ENCODE assay signal across 10 cellular contexts in genomic region chr17:74205274-74205673, GRCh38. TPM values are rescaled to one million over a fixed set of nuclear protein-coding genes. Genes with fewer than 3 reads are reported as not detected.
DNase-seq lines count a peak whose midpoint lies in the region; ATAC-seq and TF ChIP-seq lines count a peak whose summit lies in the region.
"Had no signal": no experiment of that assay in that cellular context is flagged by ENCODE, and none has a peak within 500 bp of the region (broad histone marks: within the 10 kb centered on the region; RNA-seq: fewer than 3 reads in every experiment).

No MANE protein-coding gene starts in this region.

- H3K4me1 ChIP-seq in BLaER1 treated with 17β-estradiol and CSF1 and Interleukin-3, amounts not matched to agents 10 nM and 100 nM: peaks cover 54 to 65% (median 63%) of the 10 kb centered on the region in 10 experiments
- H3K4me1 ChIP-seq in IMR-90 (ENCODE audit: control insufficient read depth, insufficient read depth, low read length): peaks cover 5% of the 10 kb centered on the region
- peaks cover 14 to 46% (median 36%) of the 10 kb centered on the region in 4 donors for H3K4me1 ChIP-seq in transverse colon

- H3K18ac ChIP-seq in IMR-90 (ENCODE audit: low read depth, low read length): no peak overlapping the region

- dilution Hi-C loops in IMR-90 (cut with HindIII; ENCODE audit: low sequenced_read_pairs, unreplicated experiment): no loop called here

- no peak overlapping the region for H3K14ac ChIP-seq in IMR-90 (replicated peaks; ENCODE audit: low read depth, low read length)

- H3K4me3 ChIP-seq in BLaER1 treated with 17β-estradiol and CSF1 and Interleukin-3, amounts not matched to agents 10 nM and 100 nM: peak overlapping the region; percentile 78 to 99 (median 92); a peak in 19 of 20 replicates
- H3K4me3 ChIP-seq in IMR-90 (ENCODE audit: insufficient read depth, low read depth, low read length) (no peak overlapping the region), astrocyte of the spinal cord (ENCODE audit: low read depth, low read length) (peak overlapping the region; percentile 78), transverse colon (no peak overlapping the region)

- no peaks in the 10 kb centered on the region for H3K9me3 ChIP-seq in BLaER1 treated with 17β-estradiol and CSF1 and Interleukin-3, amounts not matched to agents 10 nM and 100 nM (replicated peaks in 1 of 11)
- H3K9me3 ChIP-seq in IMR-90 (ENCODE audit: control insufficient read depth, insufficient read depth, low read length): no peaks in the 10 kb centered on the region
- no peaks in the 10 kb centered on the region for H3K9me3 ChIP-seq in transverse colon

- H3K4me1 Mint-ChIP-seq in naive B cell: peaks cover 21 to 50% (median 34%) of the 10 kb centered on the region in 3 donors

- peaks cover 0 to 15% (median 0%) of the 10 kb centered on the region in 11 experiments; a peak in 3 of 22 replicates for H3K27me3 ChIP-seq in BLaER1 treated with 17β-estradiol and CSF1 and Interleukin-3, amounts not matched to agents 10 nM and 100 nM
- peaks cover 7% of the 10 kb centered on the region for H3K27me3 ChIP-seq in IMR-90 (ENCODE audit: control insufficient read depth, insufficient read depth, low read length)
- H3K27me3 ChIP-seq in transverse colon: peaks cover 19% of the 10 kb centered on the region

- H4K20me1 ChIP-seq in BLaER1 treated with 17β-estradiol and CSF1 and Interleukin-3, amounts not matched to agents 10 nM and 100 nM: peaks cover 60 to 67% (median 66%) of the 10 kb centered on the region in 11 experiments
- peaks cover 64% of the 10 kb centered on the region for H4K20me1 ChIP-seq in IMR-90 (ENCODE audit: insufficient read depth, low read length)

- no peak overlapping the region for H2BK5ac ChIP-seq in IMR-90 (ENCODE audit: low read depth, low read length, poor library complexity, severe bottlenecking)

- DNase-seq in IMR-90: no peak
- no peak for DNase-seq in astrocyte of the spinal cord (ENCODE audit: low read depth, low spot score)
- DNase-seq in naive B cell: no peak
- no peak for DNase-seq in stimulated activated CD4-positive, alpha-beta T cell treated with anti-CD3 and anti-CD28 coated beads, Interleukin-1b, Interleukin-23, amount 100 ng/mL, for 48 hours
- DNase-seq in omental fat pad (ENCODE audit: low spot score): no peak
- DNase-seq in transverse colon: no peak
- no peak for DNase-seq in stimulated activated CD4-positive, alpha-beta T cell treated with anti-CD3 and anti-CD28 coated beads, Interleukin-4, amount 100 ng/mL, for 4 hours
- DNase-seq: NCI-H1105, WERI-Rb-1 had no signal

- H3K23ac ChIP-seq in IMR-90 (ENCODE audit: low read depth, low read length): no peak overlapping the region

- peak overlapping the region in 10 of 11 experiments; percentile 91 to 99 (median 98); a peak in 18 of 22 replicates for H3K27ac ChIP-seq in BLaER1 treated with 17β-estradiol and CSF1 and Interleukin-3, amounts not matched to agents 10 nM and 100 nM
- H3K27ac ChIP-seq in IMR-90 (ENCODE audit: insufficient read depth, low read length): no peak overlapping the region
- H3K27ac ChIP-seq in transverse colon: no peak overlapping the region

- H3K4me3 Mint-ChIP-seq in naive B cell: peak overlapping the region; percentile 10 to 100 (median 95)

- no peak overlapping the region for H4K91ac ChIP-seq in IMR-90 (ENCODE audit: insufficient read depth, low read depth, low read length)

- no peak overlapping the region for H4K5ac ChIP-seq in IMR-90 (ENCODE audit: low read depth, low read length)

- peak overlapping the region; percentile 94 to 100 (median 97) for H3K4me2 ChIP-seq in BLaER1 treated with 17β-estradiol and CSF1 and Interleukin-3, amounts not matched to agents 10 nM and 100 nM
- H3K4me2 ChIP-seq in IMR-90 (ENCODE audit: low read depth, low read length): peak overlapping the region; percentile 99

- no peak overlapping the region for H3K4ac ChIP-seq in IMR-90 (ENCODE audit: low read depth, low read length)

- no TSS peak for BruUV-seq in IMR-90 (replicated peaks; lab: Mats Ljungman, UMichigan)

- TF ChIP-seq POLR2A in IMR-90 (IDR thresholded peaks at IDR 0.05; ENCODE audit: low read depth, low read length) (no peak), transverse colon (IDR thresholded peaks at IDR 0.05) (no peak)

- intact Hi-C loops in IMR-90 (cut with micrococcal nuclease) (loop anchor here (5.0 kb wide), 1 partner anchor 157 kb away; the partner anchor contains the start of gene BTBD17), transverse colon (cut with DNase I; ENCODE audit: low total_unique reads) (loop anchor here (10.0 kb wide), 2 partner anchors 90 to 160 kb away; partner anchors contain the start of genes BTBD17 and GPR142)

- WGBS in IMR-90 (ENCODE audit: extremely low coverage in 2 of 2, insufficient read length in 1 of 2), 2 experiments: no CpG with 5 or more reads among the region's 3 CpGs
- 81% methylated on average over 3 of the region's 3 CpGs; no CpG with 5 or more reads in 1 of the 2 donors for WGBS in transverse colon (ENCODE audit: low coverage in 1 of 2), 2 donors

- H2AFZ ChIP-seq in IMR-90 (replicated peaks; ENCODE audit: low read length, poor library complexity): no peak overlapping the region

- H3K79me1 ChIP-seq in IMR-90 (ENCODE audit: low read depth in 1 of 2, low read length in 2 of 2): peaks cover 19 to 31% of the 10 kb centered on the region in 2 experiments

- TF ChIP-seq CTCF in IMR-90 (conservative IDR thresholded peaks at IDR 0.05; ENCODE audit: low read depth, low read length) (no peak), astrocyte of the spinal cord (IDR thresholded peaks at IDR 0.05; ENCODE audit: low read depth, low read length) (no peak), omental fat pad (IDR thresholded peaks at IDR 0.05) (no peak), transverse colon (IDR thresholded peaks at IDR 0.05) (no peak)

- in situ Hi-C loops in IMR-90 (cut with MboI; ENCODE audit: low sequenced_read_pairs): loop anchor here (25.0 kb wide), 1 partner anchor 657 kb away; the partner anchor contains the start of genes FDXR and GRIN2C
- in situ Hi-C loops in astrocyte of the spinal cord (cut with HindIII; ENCODE audit: low sequenced_read_pairs): no loop called here
- in situ Hi-C loops in transverse colon (cut with MboI; ENCODE audit: low pct_ligation_motif_present in 1 of 4, low pct_unique_long_range_greater_than_20kb in 1 of 4, low sequenced_read_pairs in 3 of 4): loop anchor here in 3 of 4 donors (10.0 to 25.0 kb wide), 2 partner anchors 157 to 250 kb away; partner anchors contain the start of genes BTBD17 (in 2 of the 3) and GPR142 (in 2 of the 3)

- H3K56ac ChIP-seq in IMR-90 (ENCODE audit: extremely low read depth, insufficient read depth, low read length): no peak overlapping the region

- no peaks in the 10 kb centered on the region for H3K9me1 ChIP-seq in IMR-90 (ENCODE audit: insufficient read depth, low read length)

- no peak for TF ChIP-seq EP300 in transverse colon (IDR thresholded peaks at IDR 0.05; ENCODE audit: low read depth)

- H4K8ac ChIP-seq in IMR-90 (ENCODE audit: low read depth in 2 of 2, low read length in 2 of 2): no peak overlapping the region

- peak overlapping the region; percentile 93 to 100 (median 98) for H3K9ac ChIP-seq in BLaER1 treated with 17β-estradiol and CSF1 and Interleukin-3, amounts not matched to agents 10 nM and 100 nM
- peak overlapping the region; percentile 19; the same call in 1 of the 2 replicates for H3K9ac ChIP-seq in IMR-90 (ENCODE audit: low read depth, low read length)

- H3K27ac Mint-ChIP-seq in naive B cell: peak overlapping the region in 5 of 6 donors; percentile 29 to 96 (median 58)

- H3K36me3 ChIP-seq in BLaER1 treated with 17β-estradiol and CSF1 and Interleukin-3, amounts not matched to agents 10 nM and 100 nM: peaks cover 62 to 66% (median 64%) of the 10 kb centered on the region in 11 experiments
- peaks cover 31% of the 10 kb centered on the region for H3K36me3 ChIP-seq in IMR-90 (ENCODE audit: control insufficient read depth, insufficient read depth, low read length)
- peaks cover 0 to 7% (median 2%) of the 10 kb centered on the region in 4 donors for H3K36me3 ChIP-seq in transverse colon

- no peak overlapping the region for H2BK15ac ChIP-seq in IMR-90 (ENCODE audit: low read depth, low read length)

- POLR2A ChIA-PET in IMR-90 (lab: Charles Lee; ENCODE audit: unreplicated experiment): interaction anchor here (0.6 to 1.3 kb wide), 2 partner anchors 8 to 12 kb away, joined by 3 to 4 read pairs; partner anchors contain the start of gene TTYH2

- no peak overlapping the region for H2BK120ac ChIP-seq in IMR-90 (ENCODE audit: low read depth, low read length)

- peaks cover 6 to 8% of the 10 kb centered on the region in 2 donors for H3K36me3 Mint-ChIP-seq in naive B cell

- H2AK9ac ChIP-seq in IMR-90 (replicated peaks; ENCODE audit: low read depth, low read length, poor library complexity): no peak overlapping the region

- H2AK5ac ChIP-seq in IMR-90 (ENCODE audit: low read depth, low read length): 0 out of 2 replicates have a peak overlapping the region, but pooled peaks have one; percentile 14

- no peak for ATAC-seq in IMR-90 (ENCODE audit: low read depth)
- no peak for ATAC-seq in naive B cell (ENCODE audit: low read depth in 2 of 2)
- no peak for ATAC-seq in omental fat pad (ENCODE audit: low FRiP score)

- no peak for TF ChIP-seq RAD21 in IMR-90 (IDR thresholded peaks at IDR 0.05; ENCODE audit: low read length)

- peaks cover 4 to 13% (median 13%) of the 10 kb centered on the region in 3 donors for H3K27me3 Mint-ChIP-seq in naive B cell

- no peaks in the 10 kb centered on the region for H3K9me3 Mint-ChIP-seq in naive B cell

- CTCF ChIA-PET in IMR-90 (lab: Yijun Ruan, JAX): no interaction called here

- H2BK20ac ChIP-seq in IMR-90 (ENCODE audit: low read depth, low read length): no peak overlapping the region

TF ChIP-seq in IMR-90, 13 proteins besides CTCF, POLR2A, EP300 and RAD21 (continues in another document):
- no peak for TF ChIP-seq MAZ (IDR thresholded peaks at IDR 0.05; ENCODE audit: borderline replicate concordance, low read depth, low read length)
- TF ChIP-seq CHD1 (IDR thresholded peaks at IDR 0.05; ENCODE audit: low read depth, low read length): no peak

RNA-seq across cellular contexts. Expression of gene RPL38, which starts 1.8 kb away (rescaled TPM):
- 111 and 296 TPM in 2 replicates for total RNA-seq in IMR-90 (2012; rRNA removed)
- 527 and 1,407 TPM in 2 replicates for polyA plus RNA-seq in IMR-90 (2012; rRNA removed)
- 155 and 223 TPM in 2 replicates for polyA plus RNA-seq in IMR-90 (2012; cell fraction: cytosol; rRNA removed)
- polyA plus RNA-seq in IMR-90 (2012; cell fraction: nucleus; rRNA removed; ENCODE audit: low replicate concordance): 49.6 and 193 TPM in 2 replicates
- 1,000 to 10,000 TPM; 1,035 to 2,004 (median 1,907) TPM for polyA plus RNA-seq in naive B cell (ENCODE audit: low read depth in 6 of 6)
- 100 to 1,000 TPM; 333 to 392 (median 362) TPM for total RNA-seq in omental fat pad
- total RNA-seq in transverse colon: 100 to 1,000 TPM in 3 of 4 donors, 10 to 100 TPM in 1; 65.1 to 310 (median 203) TPM

RNA-seq across cellular contexts. Expression of gene TTYH2, which starts 8.1 kb away (rescaled TPM):
- total RNA-seq in IMR-90 (2012; rRNA removed): 2.3 and 4.2 TPM in 2 replicates
- polyA plus RNA-seq in IMR-90 (2012; rRNA removed): 5.7 and 6.8 TPM in 2 replicates
- 3.1 and 6.8 TPM in 2 replicates for polyA plus RNA-seq in IMR-90 (2012; cell fraction: cytosol; rRNA removed)
- 7.1 and 22.1 TPM in 2 replicates for polyA plus RNA-seq in IMR-90 (2012; cell fraction: nucleus; rRNA removed; ENCODE audit: low replicate concordance)
- 1 to 10 TPM in 4 of 6 donors, under 1 TPM in 2; 0.57 to 2.0 (median 1.1) TPM for polyA plus RNA-seq in naive B cell (ENCODE audit: low read depth in 6 of 6)
- total RNA-seq in omental fat pad: 1 to 10 TPM; 5.9 to 9.0 (median 7.9) TPM
- total RNA-seq in transverse colon: 1 to 10 TPM in 2 of 4 donors, under 1 TPM in 2; 0.37 to 5.2 (median 2.3) TPM

Comparison
In these comparisons a context has a peak if more than half of its experiments do, and no peak if none do; other contexts are left out.
1. H3K27ac ChIP-seq: peak in BLaER1 treated with 17β-estradiol and CSF1 and Interleukin-3, amounts not matched to agents 10 nM and 100 nM (10 of 11); none in IMR-90 (single experiment) and transverse colon (0 of 4).
2. H3K4me3 ChIP-seq: peak in BLaER1 treated with 17β-estradiol and CSF1 and Interleukin-3, amounts not matched to agents 10 nM and 100 nM (10 of 10) and astrocyte of the spinal cord (single experiment); none in IMR-90 (single experiment) and transverse colon (0 of 4).